1 cellular context compared by ENCODE assay signal in genomic region chr4:8886625-8887406, GRCh38.
TF ChIP-seq lines count a peak whose summit lies in the region.

No MANE protein-coding gene starts in this region.

TF ChIP-seq in GM23338, 12 proteins besides CTCF, POLR2A, EP300 and RAD21 (continued from another document):
- TF ChIP-seq ZNF462 (CRISPR knock-in tag; IDR thresholded peaks at IDR 0.05) (no peak), STAT1 (IDR thresholded peaks at IDR 0.05; ENCODE audit: unreplicated experiment) (no peak)
TF ChIP-seq in GM23338: peak in this region for 0.
